Comparison of ENCODE assay signal across 14 cellular contexts in the genomic region with DNA sequence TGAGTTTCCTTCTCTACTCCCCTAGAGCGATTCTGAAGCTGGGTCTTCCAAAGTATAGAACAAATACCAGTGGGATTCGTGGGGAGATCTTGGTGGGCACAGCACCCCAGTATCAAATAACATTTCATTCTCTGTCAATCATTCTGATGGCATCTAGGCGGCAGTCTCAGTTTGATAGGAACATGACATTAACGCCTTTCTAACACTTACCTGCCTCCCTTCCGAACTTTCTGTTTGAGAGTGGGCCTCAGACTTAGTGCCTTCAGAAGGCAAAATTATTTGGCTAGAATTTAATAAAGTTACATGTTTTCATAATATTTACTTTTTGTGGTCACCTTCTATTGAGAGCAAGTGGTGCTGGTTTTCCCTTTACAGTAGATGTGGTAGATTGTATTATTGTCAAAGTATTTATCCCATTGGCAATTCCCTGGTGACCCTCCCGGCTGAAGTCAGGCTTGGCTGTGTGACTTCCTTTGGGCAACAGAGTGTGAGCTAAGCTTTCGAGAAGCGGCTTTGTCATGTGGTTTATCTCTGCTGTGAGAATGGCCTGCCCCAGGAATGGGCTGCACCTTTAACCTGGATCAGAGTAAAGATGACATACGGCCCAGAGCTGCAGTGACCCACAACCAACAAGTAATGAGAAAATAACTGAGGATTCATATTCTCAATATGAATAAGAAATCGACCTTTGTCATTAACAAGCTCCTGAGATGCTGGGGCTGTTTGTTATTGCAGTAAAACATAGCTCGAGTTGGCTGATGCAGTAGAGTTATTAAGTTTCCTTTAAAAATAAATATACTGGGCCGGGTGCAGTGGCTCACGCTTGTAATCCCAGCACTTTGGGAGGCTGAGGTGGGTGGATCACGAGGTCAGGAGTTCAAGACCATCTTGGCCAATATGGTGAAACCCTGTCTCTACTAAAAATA. TPM values are rescaled to one million over a fixed set of nuclear protein-coding genes. Genes with fewer than 3 reads are reported as not detected.
DNase-seq lines count a peak whose midpoint lies in the region; ATAC-seq, FAIRE-seq and TF ChIP-seq lines count a peak whose summit lies in the region.
"Had no signal": no experiment of that assay in that cellular context is flagged by ENCODE, and none has a peak within 500 bp of the region (broad histone marks: within the 10 kb centered on the region; RNA-seq: fewer than 3 reads in every experiment).

No MANE protein-coding gene starts in this region.

- H2AFZ ChIP-seq in GM23248 = peak overlapping the region; percentile 77
- peak overlapping the region; percentile 96 for H2AFZ ChIP-seq in OCI-LY3 (ENCODE audit: low read depth, low read length)
- peak overlapping the region; percentile 10 for H2AFZ ChIP-seq in endothelial cell of umbilical vein (ENCODE audit: low read depth, low read length)

- CTCF ChIA-PET in endothelial cell of umbilical vein (lab: Charles Lee) = interaction anchor here (0.7 to 3.6 kb wide), 22 partner anchors 10 to 344 kb away, joined by 3 to 52 read pairs (median 4); partner anchors contain the start of genes CEBPB and PTPN1

- intact Hi-C loops in endothelial cell of umbilical vein (cut with micrococcal nuclease) = loop anchor here (1.0 to 10.0 kb wide), 6 partner anchors 111 to 480 kb away; partner anchors contain the start of genes CEBPB and SNAI1

- H3K9me3 ChIP-seq in GM23248 (ENCODE audit: low read depth) (no peaks in the 10 kb centered on the region), OCI-LY3 (ENCODE audit: insufficient read depth, low read length) (no peaks in the 10 kb centered on the region), endothelial cell of umbilical vein (replicated peaks; ENCODE audit: control insufficient read depth, insufficient read depth, low read length) (no peaks in the 10 kb centered on the region)
- H3K9me3 ChIP-seq: breast epithelium, lower lobe of right lung, pancreas, Peyer's patch, suprapubic skin, upper lobe of right lung had no signal

- 66 to 68% methylated on average over 14 of the region's 14 CpGs for WGBS in GM23248 (ENCODE audit: low coverage in 1 of 2, low lambda C conversion rate in 2 of 2, missing lambda C conversion rate in 2 of 2), 2 experiments

- H3K27ac ChIP-seq in GM23248 (no peak overlapping the region), OCI-LY3 (ENCODE audit: low read length) (no peak overlapping the region), endothelial cell of umbilical vein (ENCODE audit: insufficient read depth, low read depth, low read length) (no peak overlapping the region)
- H3K27ac ChIP-seq: breast epithelium, lower lobe of right lung, pancreas, Peyer's patch, suprapubic skin, upper lobe of right lung had no signal

- in situ Hi-C loops in GM23248 (cut with MboI) = loop anchor here (5.0 kb wide), 1 partner anchor 278 kb away; no protein-coding TSS in a partner anchor

- H3K27me3 ChIP-seq in GM23248 (replicated peaks; ENCODE audit: insufficient read depth) = no peaks in the 10 kb centered on the region
- peaks cover 11% of the 10 kb centered on the region for H3K27me3 ChIP-seq in OCI-LY3 (ENCODE audit: low read depth, low read length)
- H3K27me3 ChIP-seq in endothelial cell of umbilical vein (ENCODE audit: control insufficient read depth in 2 of 2, insufficient read depth in 2 of 2, low read length in 2 of 2) = no peaks in the 10 kb centered on the region
- H3K27me3 ChIP-seq: breast epithelium, pancreas, Peyer's patch, suprapubic skin, upper lobe of right lung had no signal

- DNase-seq in GM23248 = no peak
- DNase-seq in endothelial cell of umbilical vein (ENCODE audit: low read depth, low spot score) = no peak
- no peak for DNase-seq in NCI-H345 (lab: John Stamatoyannopoulos, UW)
- DNase-seq in pons (ENCODE audit: low spot score) = no peak
- DNase-seq in stimulated activated naive CD4-positive, alpha-beta T cell (lab: John Stamatoyannopoulos, UW) = no peak
- DNase-seq: DMS153 had no signal

- H3K4me3 ChIP-seq in GM23248 (peak overlapping the region; percentile 51), OCI-LY3 (ENCODE audit: low read length) (peak overlapping the region; percentile 75), endothelial cell of umbilical vein (replicated peaks in 1 of 3; ENCODE audit: insufficient read depth in 1 of 3, low read depth in 1 of 3, low read length in 3 of 3) (no peak overlapping the region)
- H3K4me3 ChIP-seq: pancreas, suprapubic skin, upper lobe of right lung had no signal

- no peak for FAIRE-seq in endothelial cell of umbilical vein (lab: Jason Lieb, UNC)
- FAIRE-seq: pancreas had no signal

- ATAC-seq in HG03460 (IDR thresholded peaks at IDR 0.05; ENCODE audit: unreplicated experiment) = no peak

- H3K9me2 ChIP-seq in GM23248 (ENCODE audit: insufficient read depth) = no peaks in the 10 kb centered on the region

- H3K4me1 ChIP-seq in GM23248 (ENCODE audit: insufficient read depth) (no peaks in the 10 kb centered on the region), OCI-LY3 (ENCODE audit: low read length) (peaks cover 13% of the 10 kb centered on the region), endothelial cell of umbilical vein (ENCODE audit: control insufficient read depth, extremely low read depth, insufficient read depth, low read length) (peaks cover 2% of the 10 kb centered on the region)

- no peak overlapping the region for H3K4me2 ChIP-seq in GM23248 (ENCODE audit: unreplicated experiment)
- peak overlapping the region; percentile 91 for H3K4me2 ChIP-seq in OCI-LY3 (ENCODE audit: low read length)
- H3K4me2 ChIP-seq in endothelial cell of umbilical vein (ENCODE audit: insufficient read depth, low read length) = no peak overlapping the region

- H3K79me2 ChIP-seq in GM23248 (ENCODE audit: insufficient read depth) (no peaks in the 10 kb centered on the region), OCI-LY3 (ENCODE audit: low read length) (no peaks in the 10 kb centered on the region), endothelial cell of umbilical vein (ENCODE audit: control insufficient read depth, insufficient read depth, low read length) (no peaks in the 10 kb centered on the region)

- POLR2A ChIA-PET in endothelial cell of umbilical vein (lab: Charles Lee) = no interaction called here

- no peak for TF ChIP-seq POLR2A in endothelial cell of umbilical vein (IDR thresholded peaks at IDR 0.05; ENCODE audit: low read depth, low read length)

- no peaks in the 10 kb centered on the region for H3K36me3 ChIP-seq in GM23248 (ENCODE audit: low read depth)
- no peaks in the 10 kb centered on the region for H3K36me3 ChIP-seq in OCI-LY3 (replicated peaks; ENCODE audit: low read depth, low read length)
- H3K36me3 ChIP-seq in endothelial cell of umbilical vein (ENCODE audit: control insufficient read depth in 2 of 2, extremely low read depth in 1 of 2, insufficient read depth in 2 of 2, low read length in 2 of 2) = no peaks in the 10 kb centered on the region
- H3K36me3 ChIP-seq: breast epithelium, lower lobe of right lung, pancreas, Peyer's patch, suprapubic skin, upper lobe of right lung had no signal

- no TSS peak for BruUV-seq in endothelial cell of umbilical vein (replicated peaks; lab: Mats Ljungman, UMichigan)

- H3K9me1 ChIP-seq in endothelial cell of umbilical vein (replicated peaks; ENCODE audit: control insufficient read depth, extremely low read depth, insufficient read depth, low read length) = no peaks in the 10 kb centered on the region

- TF ChIP-seq CTCF in OCI-LY3 (IDR thresholded peaks at IDR 0.05; ENCODE audit: low read depth, low read length) (no peak), endothelial cell of umbilical vein (IDR thresholded peaks at IDR 0.05; ENCODE audit: extremely low read depth in 1 of 2, insufficient read depth in 1 of 2, low read depth in 1 of 2, low read length in 2 of 2) (no peak)

- peaks cover 3% of the 10 kb centered on the region; the same call in 1 of the 2 replicates for H3F3A ChIP-seq in GM23248 (ENCODE audit: insufficient read depth)

- dilution Hi-C loops in endothelial cell of umbilical vein (cut with MboI; ENCODE audit: extremely low pct_ligation_motif_present, low sequenced_read_pairs) = no loop called here

- H4K20me1 ChIP-seq in GM23248 (ENCODE audit: insufficient read depth) (no peaks in the 10 kb centered on the region), OCI-LY3 (ENCODE audit: insufficient read depth, low read length) (no peaks in the 10 kb centered on the region), endothelial cell of umbilical vein (replicated peaks; ENCODE audit: control insufficient read depth, extremely low read depth, insufficient read depth, low read length) (no peaks in the 10 kb centered on the region)

- H3K9ac ChIP-seq in GM23248 (no peak overlapping the region), OCI-LY3 (ENCODE audit: low read length) (peak overlapping the region; percentile 47), endothelial cell of umbilical vein (replicated peaks; ENCODE audit: extremely low read depth, insufficient read depth, low read length) (no peak overlapping the region)

TF ChIP-seq in endothelial cell of umbilical vein, 7 proteins besides CTCF, POLR2A, EP300 and RAD21:
- TF ChIP-seq POLR2AphosphoS5 (IDR thresholded peaks at IDR 0.05; ENCODE audit: insufficient read depth, low read depth, low read length) (no peak), GATA2 (IDR thresholded peaks at IDR 0.05; ENCODE audit: insufficient read depth, insufficient read length, low read depth, low read length) (no peak), JUN (IDR thresholded peaks at IDR 0.05; ENCODE audit: borderline replicate concordance, insufficient read depth, insufficient read length, low read depth) (no peak), MAX (IDR thresholded peaks at IDR 0.05; ENCODE audit: insufficient read depth, insufficient read length) (no peak), MYC (IDR thresholded peaks at IDR 0.05; ENCODE audit: low read depth, low read length) (no peak), FOS (IDR thresholded peaks at IDR 0.05; ENCODE audit: borderline replicate concordance, insufficient read depth, low read length) (no peak), EZH2 (IDR thresholded peaks at IDR 0.05; ENCODE audit: borderline replicate concordance, low read depth, low read length, severe bottlenecking) (no peak)

RNA-seq across cellular contexts. Expression of gene PTPN1, which starts 45.2 kb away (rescaled TPM):
- total RNA-seq in GM23248 (2014; rRNA removed; shearing (Covaris generic)) = 22.8 and 27.9 TPM in 2 replicates
- 18.8 and 18.9 TPM in 2 replicates for polyA plus RNA-seq in GM23248 (2016; fragmentation: Nextera tagmentation; extraction: Ambion mirVana)
- total RNA-seq in endothelial cell of umbilical vein = 57.7 and 64.3 TPM in 2 replicates
- polyA plus RNA-seq in endothelial cell of umbilical vein = 38.9 and 41.1 TPM in 2 replicates
- polyA plus RNA-seq in endothelial cell of umbilical vein (2011; cell fraction: cytosol; rRNA removed) = 46.3 and 46.5 TPM in 2 replicates
- 67.9 and 82.7 TPM in 2 replicates for polyA plus RNA-seq in endothelial cell of umbilical vein (2011; cell fraction: nucleus; rRNA removed)
- 54.6 and 69.0 TPM in 2 replicates for polyA plus RNA-seq in endothelial cell of umbilical vein (2012)
- 38.9 and 47.4 TPM in 2 replicates for polyA minus RNA-seq in endothelial cell of umbilical vein
- 14.3 TPM for polyA minus RNA-seq in endothelial cell of umbilical vein (2011; cell fraction: cytosol; rRNA and poly(A)+ RNA removed)
- polyA minus RNA-seq in endothelial cell of umbilical vein (2011; cell fraction: nucleus; rRNA and poly(A)+ RNA removed) = 40.9 and 46.0 TPM in 2 replicates

Comparison
In these comparisons a context has a peak if more than half of its experiments do, and no peak if none do; other contexts are left out.
1. H2AFZ ChIP-seq: peak in every context shown above with its lines; median percentile 96 in OCI-LY3; 77 in GM23248; 10 in endothelial cell of umbilical vein.
2. H3K4me3 ChIP-seq: peak in GM23248 (single experiment) and OCI-LY3 (single experiment); none in endothelial cell of umbilical vein (0 of 3).